1 cellular context compared by ENCODE assay signal in genomic region chr12:127115468-127116035, GRCh38.
A peak's percentile ranks its signal among the peaks of the same experiment; 100 is the strongest.
TF ChIP-seq lines count a peak whose summit lies in the region.

No MANE protein-coding gene starts in this region.

TF ChIP-seq in K562, 482 proteins besides CTCF, POLR2A, EP300 and RAD21 (continued from another document and continues in another):
- no peak for TF ChIP-seq ATF4 (CRISPR knock-in tag; IDR thresholded peaks at IDR 0.05)
- TF ChIP-seq ARID1B (IDR thresholded peaks at IDR 0.05) = peak; percentile 59; the same call in 1 of the 2 replicates
- TF ChIP-seq TCF3 (CRISPR knock-in tag; IDR thresholded peaks at IDR 0.05) = peak; percentile 41
- TF ChIP-seq PBX2 (CRISPR knock-in tag; IDR thresholded peaks at IDR 0.05; ENCODE audit: low read depth) = no peak
- TF ChIP-seq PBX2 (tag; conservative IDR thresholded peaks at IDR 0.05; ENCODE audit: low read depth) = peak; percentile 66
- no peak for TF ChIP-seq RUNX1 (IDR thresholded peaks at IDR 0.05; ENCODE audit: low read depth)
- no peak for TF ChIP-seq HDAC1 (IDR thresholded peaks at IDR 0.05)
- TF ChIP-seq HEY1 (CRISPR knock-in tag; IDR thresholded peaks at IDR 0.05; ENCODE audit: borderline replicate concordance) = no peak
- no peak for TF ChIP-seq CLOCK (CRISPR knock-in tag; IDR thresholded peaks at IDR 0.05; ENCODE audit: borderline replicate concordance)
- peak; percentile 85 for TF ChIP-seq ATF3 (IDR thresholded peaks at IDR 0.05)
- TF ChIP-seq ATF3 (CRISPR knock-in tag; conservative IDR thresholded peaks at IDR 0.05) = no peak
- TF ChIP-seq HNRNPUL1 (IDR thresholded peaks at IDR 0.05; ENCODE audit: low read length) = no peak
- no peak for TF ChIP-seq BRF1 (IDR thresholded peaks at IDR 0.05; ENCODE audit: borderline replicate concordance, extremely low read depth, insufficient read length)
- TF ChIP-seq ZNF766 (CRISPR knock-in tag; conservative IDR thresholded peaks at IDR 0.05) = no peak
- TF ChIP-seq RFX5 (IDR thresholded peaks at IDR 0.05; ENCODE audit: low read depth, low read length) = no peak
- TF ChIP-seq SOX6 (IDR thresholded peaks at IDR 0.05) = no peak
- peak; percentile 80; the same call in 1 of the 2 replicates for TF ChIP-seq JUND (IDR thresholded peaks at IDR 0.05; ENCODE audit: borderline replicate concordance, low read depth, low read length)
- TF ChIP-seq JUND (tag; IDR thresholded peaks at IDR 0.05; ENCODE audit: borderline replicate concordance, low read depth, low read length) = peak; percentile 77; the same call in 1 of the 3 replicates
- TF ChIP-seq RBM17 (IDR thresholded peaks at IDR 0.05; ENCODE audit: borderline replicate concordance, low read depth, low read length) = no peak
- no peak for TF ChIP-seq ZNF592 (IDR thresholded peaks at IDR 0.05)
- no peak for TF ChIP-seq MBD1 (CRISPR knock-in tag; IDR thresholded peaks at IDR 0.05)
- no peak for TF ChIP-seq RBM25 (IDR thresholded peaks at IDR 0.05; ENCODE audit: low read depth, low read length, severe bottlenecking)
- TF ChIP-seq RAD51 (IDR thresholded peaks at IDR 0.05; ENCODE audit: borderline replicate concordance, low read depth) = no peak
- TF ChIP-seq NFATC3 (IDR thresholded peaks at IDR 0.05) = no peak
- TF ChIP-seq FOSL1 (tag; conservative IDR thresholded peaks at IDR 0.05) = peak; percentile 72
- TF ChIP-seq ZFPM2 (CRISPR knock-in tag; IDR thresholded peaks at IDR 0.05) = no peak
- TF ChIP-seq FOXA1 (IDR thresholded peaks at IDR 0.05; ENCODE audit: borderline replicate concordance) = no peak
- no peak for TF ChIP-seq CBX2 (IDR thresholded peaks at IDR 0.05; ENCODE audit: insufficient read depth, low read length, poor library complexity, severe bottlenecking)
- no peak for TF ChIP-seq ZC3H4 (CRISPR knock-in tag; IDR thresholded peaks at IDR 0.05; ENCODE audit: borderline replicate concordance)
- no peak for TF ChIP-seq CBX1 (IDR thresholded peaks at IDR 0.05; ENCODE audit: low read depth)
- no peak for TF ChIP-seq REST (CRISPR knock-in tag; IDR thresholded peaks at IDR 0.05; ENCODE audit: low read depth)
- peak; percentile 66; the same call in 1 of the 2 replicates for TF ChIP-seq JUN (IDR thresholded peaks at IDR 0.05; ENCODE audit: borderline replicate concordance, low read depth, low read length)
- no peak for TF ChIP-seq JUN (CRISPR knock-in tag; IDR thresholded peaks at IDR 0.05; ENCODE audit: borderline replicate concordance)
- TF ChIP-seq TSHZ1 (CRISPR knock-in tag; IDR thresholded peaks at IDR 0.05) = no peak
- TF ChIP-seq PKNOX1 (IDR thresholded peaks at IDR 0.05) = peak; percentile 57
- no peak for TF ChIP-seq RBM34 (IDR thresholded peaks at IDR 0.05; ENCODE audit: borderline replicate concordance, insufficient read depth, low read length)
- TF ChIP-seq RBFOX2 (IDR thresholded peaks at IDR 0.05; ENCODE audit: low read depth, low read length) = no peak
